Comparison of ENCODE assay signal across 4 cellular contexts in genomic region chr7:42400373-42400772, GRCh38.
"Had no signal": no experiment of that assay in that cellular context is flagged by ENCODE, and none has a peak within 500 bp of the region (broad histone marks: within the 10 kb centered on the region; RNA-seq: fewer than 3 reads in every experiment).

No MANE protein-coding gene starts in this region.

- DNase-seq: H9, HCEC 1CT, IMR-90, KG1 had no signal
